ENCODE assay signal across 10 cellular contexts in the genomic region with DNA sequence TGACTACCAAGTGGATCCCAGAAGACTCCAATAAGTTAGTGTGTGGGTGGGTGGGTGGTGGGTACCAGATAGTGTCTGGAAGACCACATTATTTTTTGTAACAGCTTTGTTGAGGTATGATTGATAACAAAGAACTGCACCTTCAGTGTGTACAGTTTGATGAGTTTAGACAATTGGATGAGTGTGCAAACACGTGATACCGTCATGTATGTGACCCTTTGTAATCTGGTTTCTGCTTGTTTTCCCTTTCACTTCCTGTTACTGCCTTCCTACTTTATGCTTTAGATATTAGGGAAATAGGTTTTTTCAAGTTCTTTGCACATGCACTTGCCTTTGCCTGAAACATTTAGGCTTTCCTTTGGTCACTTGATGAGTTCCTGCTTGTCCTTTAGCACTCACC. TPM values are rescaled to one million over a fixed set of nuclear protein-coding genes. Genes with fewer than 3 reads are reported as not detected.
DNase-seq lines count a peak whose midpoint lies in the region; ATAC-seq, FAIRE-seq and TF ChIP-seq lines count a peak whose summit lies in the region.
"Had no signal": no experiment of that assay in that cellular context is flagged by ENCODE, and none has a peak within 500 bp of the region (broad histone marks: within the 10 kb centered on the region; RNA-seq: fewer than 3 reads in every experiment).

No MANE protein-coding gene starts in this region.

- peak; percentile 72 for TF ChIP-seq POLR2A in GM12891 (IDR thresholded peaks at IDR 0.05; ENCODE audit: low read depth, low read length)

- intact Hi-C loops in mucosa of descending colon (cut with DNase I, micrococcal nuclease), result no loop called here

- H3K36me3 Mint-ChIP-seq in activated CD4-positive, alpha-beta memory T cell treated with anti-CD3 and anti-CD28 coated beads, Interleukin-2, amount 10 ng/mL, durations not matched to agents 7 days and 5 days (ENCODE audit: low read depth), result peaks cover 65% of the 10 kb centered on the region

- POLR2A ChIA-PET in activated CD4-positive, alpha-beta memory T cell treated with anti-CD3 and anti-CD28 coated beads, Interleukin-2, amount 10 ng/mL, durations not matched to agents 7 days and 5 days (lab: Charles Lee), result no interaction called here

- no peaks in the 10 kb centered on the region for H3K27me3 Mint-ChIP-seq in activated CD4-positive, alpha-beta memory T cell treated with anti-CD3 and anti-CD28 coated beads, Interleukin-2, amount 10 ng/mL, durations not matched to agents 7 days and 5 days

- peak; percentile 84 for FAIRE-seq in GM12891 (lab: Jason Lieb, UNC)

- H3K4me3 ChIP-seq in mucosa of descending colon, result no peak overlapping the region

- no peaks in the 10 kb centered on the region for H3K4me1 ChIP-seq in mucosa of descending colon (ENCODE audit: low read depth)

- no peaks in the 10 kb centered on the region for H3K9me3 ChIP-seq in mucosa of descending colon

- H3K4me1 Mint-ChIP-seq in activated CD4-positive, alpha-beta memory T cell treated with anti-CD3 and anti-CD28 coated beads, Interleukin-2, amount 10 ng/mL, durations not matched to agents 7 days and 5 days, result peaks cover 49% of the 10 kb centered on the region

- CTCF ChIA-PET in activated CD4-positive, alpha-beta memory T cell treated with anti-CD3 and anti-CD28 coated beads, Interleukin-2, amount 10 ng/mL, durations not matched to agents 7 days and 5 days (lab: Charles Lee), result interaction anchor here (1.3 kb wide), 1 partner anchor 11 kb away, joined by 4 read pairs; the partner anchor contains the start of gene RASL11A

- ATAC-seq in HG03159 (IDR thresholded peaks at IDR 0.05; ENCODE audit: unreplicated experiment), result peak; percentile 60
- peak; percentile 55 for ATAC-seq in mucosa of descending colon
- no peak for ATAC-seq in GM21723 (IDR thresholded peaks at IDR 0.05; ENCODE audit: unreplicated experiment)
- ATAC-seq in HG02678 (IDR thresholded peaks at IDR 0.05; ENCODE audit: unreplicated experiment), result no peak
- no peak for ATAC-seq in GM18867 (IDR thresholded peaks at IDR 0.05; ENCODE audit: unreplicated experiment)

- no peak overlapping the region for H3K4me3 Mint-ChIP-seq in activated CD4-positive, alpha-beta memory T cell treated with anti-CD3 and anti-CD28 coated beads, Interleukin-2, amount 10 ng/mL, durations not matched to agents 7 days and 5 days

- no peaks in the 10 kb centered on the region for H3K9me3 Mint-ChIP-seq in activated CD4-positive, alpha-beta memory T cell treated with anti-CD3 and anti-CD28 coated beads, Interleukin-2, amount 10 ng/mL, durations not matched to agents 7 days and 5 days

- TF ChIP-seq CTCF in mucosa of descending colon (IDR thresholded peaks at IDR 0.05), result no peak

- H3K36me3 ChIP-seq in mucosa of descending colon (ENCODE audit: low read depth), result no peaks in the 10 kb centered on the region

- H3K27ac Mint-ChIP-seq in activated CD4-positive, alpha-beta memory T cell treated with anti-CD3 and anti-CD28 coated beads, Interleukin-2, amount 10 ng/mL, durations not matched to agents 7 days and 5 days, result peak overlapping the region; percentile 29

- DNase-seq in GM12891 (ENCODE audit: insufficient read length, low spot score) (no peak), mucosa of descending colon (no peak), GM03348 (ENCODE audit: low spot score) (no peak)
- DNase-seq in activated CD4-positive, alpha-beta memory T cell treated with anti-CD3 and anti-CD28 coated beads, Interleukin-2, amount 10 ng/mL, durations not matched to agents 7 days and 5 days, result no peak
- DNase-seq: NCI-H1417; stimulated activated naive CD4-positive, alpha-beta T cell had no signal

TF ChIP-seq in GM12891, 5 proteins besides CTCF, POLR2A, EP300 and RAD21:
- TF ChIP-seq PAX5 (IDR thresholded peaks at IDR 0.05; ENCODE audit: insufficient read depth, low read length, severe bottlenecking), result no peak
- peak; percentile 86 for TF ChIP-seq SPI1 (IDR thresholded peaks at IDR 0.05; ENCODE audit: low read depth, low read length)
- TF ChIP-seq POLR2AphosphoS5 (IDR thresholded peaks at IDR 0.05; ENCODE audit: low read depth, low read length), result peak; percentile 61; the same call in 1 of the 2 replicates

RNA-seq across cellular contexts. Expression of gene RPL21, which starts 8.5 kb away (rescaled TPM):
- polyA plus RNA-seq in GM12891 (2012; ENCODE audit: low read depth, missing spikeins), result 3,057 TPM
- 100 to 1,000 TPM; 742 to 774 TPM for total RNA-seq in activated CD4-positive, alpha-beta memory T cell treated with anti-CD3 and anti-CD28 coated beads, Interleukin-2, amount 10 ng/mL, durations not matched to agents 7 days and 5 days
- 100 to 1,000 TPM; 721 to 896 (median 791) TPM for total RNA-seq in mucosa of descending colon

RNA-seq across cellular contexts. Expression of gene RASL11A, which starts 10.8 kb away (rescaled TPM):
- polyA plus RNA-seq in GM12891 (2012; ENCODE audit: low read depth, missing spikeins), result 0.32 TPM
- total RNA-seq in activated CD4-positive, alpha-beta memory T cell treated with anti-CD3 and anti-CD28 coated beads, Interleukin-2, amount 10 ng/mL, durations not matched to agents 7 days and 5 days, result 1 to 10 TPM; 1.9 to 2.5 TPM
- total RNA-seq in mucosa of descending colon, result 10 to 100 TPM; 27.0 to 75.0 (median 34.9) TPM

Comparison
In these comparisons a context has a peak if more than half of its experiments do, and no peak if none do; other contexts are left out.
1. ATAC-seq: peak in HG03159 (single experiment) and mucosa of descending colon (single experiment); none in GM21723 (single experiment), HG02678 (single experiment) and GM18867 (single experiment).
2. RNA of gene RASL11A, which starts 10.8 kb away (total RNA-seq): 27.0 to 75.0 TPM in mucosa of descending colon; 1.9 to 2.5 TPM in activated CD4-positive, alpha-beta memory T cell treated with anti-CD3 and anti-CD28 coated beads, Interleukin-2, amount 10 ng/mL, durations not matched to agents 7 days and 5 days; every median in the first group is over 4 times any median in the second.